ENCODE assay signal across 2 cellular contexts in genomic region chr14:52329678-52330376, GRCh38.
A peak's percentile ranks its signal among the peaks of the same experiment; 100 is the strongest.
TF ChIP-seq lines count a peak whose summit lies in the region.

No MANE protein-coding gene starts in this region.

TF ChIP-seq in IMR-90, 13 proteins besides CTCF, POLR2A, EP300 and RAD21:
- no peak for TF ChIP-seq SMC3 (IDR thresholded peaks at IDR 0.05; ENCODE audit: low read depth, low read length)
- no peak for TF ChIP-seq RCOR1 (IDR thresholded peaks at IDR 0.05; ENCODE audit: insufficient replicate concordance, low read length)
TF ChIP-seq in IMR-90: peak in this region for 0.

TF ChIP-seq in GM12878, 131 proteins besides CTCF, POLR2A, EP300 and RAD21:
- TF ChIP-seq SIN3A (IDR thresholded peaks at IDR 0.05; ENCODE audit: low read depth, low read length) (no peak), CBX3 (IDR thresholded peaks at IDR 0.05; ENCODE audit: borderline replicate concordance, low read depth) (no peak), IRF3 (IDR thresholded peaks at IDR 0.05) (no peak), ATF2 (IDR thresholded peaks at IDR 0.05; ENCODE audit: low read length) (peak; percentile 37; the same call in 1 of the 2 replicates), NFIC (IDR thresholded peaks at IDR 0.05; ENCODE audit: low read depth, low read length) (peak; percentile 57; the same call in 1 of the 2 replicates), POLR2AphosphoS5 (IDR thresholded peaks at IDR 0.05; ENCODE audit: low read length) (no peak), CHD1 (IDR thresholded peaks at IDR 0.05; ENCODE audit: low read depth, low read length) (no peak), HDAC2 (IDR thresholded peaks at IDR 0.05) (no peak), TARDBP (IDR thresholded peaks at IDR 0.05; ENCODE audit: borderline replicate concordance) (no peak), MTA2 (IDR thresholded peaks at IDR 0.05; ENCODE audit: low read depth) (no peak), WRNIP1 (IDR thresholded peaks at IDR 0.05; ENCODE audit: borderline replicate concordance, low read depth, low read length) (no peak), MTA3 (IDR thresholded peaks at IDR 0.05; ENCODE audit: borderline replicate concordance, low read length) (0 out of 2 replicates have a peak, but pooled peaks have one; percentile 44), CBFB (IDR thresholded peaks at IDR 0.05; ENCODE audit: low read depth) (no peak), HDAC6 (IDR thresholded peaks at IDR 0.05; ENCODE audit: unreplicated experiment) (no peak), ATF7 (IDR thresholded peaks at IDR 0.05; ENCODE audit: low read depth) (no peak), CBX5 (IDR thresholded peaks at IDR 0.05; ENCODE audit: low read depth) (no peak), BACH1 (IDR thresholded peaks at IDR 0.05; ENCODE audit: borderline replicate concordance) (no peak), RFX5 (IDR thresholded peaks at IDR 0.05; ENCODE audit: low read depth, low read length) (no peak), ETV6 (conservative IDR thresholded peaks at IDR 0.05 in 1 of 2, IDR thresholded peaks at IDR 0.05 in 1 of 2; ENCODE audit: borderline replicate concordance in 1 of 2, low read depth in 1 of 2) (no peak), RUNX3 (IDR thresholded peaks at IDR 0.05; ENCODE audit: low read length) (peak; percentile 54), E4F1 (IDR thresholded peaks at IDR 0.05; ENCODE audit: borderline replicate concordance, partially characterized antibody) (no peak), FOXM1 (IDR thresholded peaks at IDR 0.05; ENCODE audit: low read depth, low read length) (peak; percentile 60; the same call in 1 of the 2 replicates), KLF5 (IDR thresholded peaks at IDR 0.05; ENCODE audit: partially characterized antibody) (no peak), ZNF217 (IDR thresholded peaks at IDR 0.05) (no peak), BMI1 (IDR thresholded peaks at IDR 0.05; ENCODE audit: borderline replicate concordance) (no peak), RELB (IDR thresholded peaks at IDR 0.05; ENCODE audit: low read depth) (no peak), TCF7 (IDR thresholded peaks at IDR 0.05; ENCODE audit: borderline replicate concordance) (no peak), BCL3 (IDR thresholded peaks at IDR 0.05; ENCODE audit: borderline replicate concordance, insufficient read depth, low read depth, low read length, poor library complexity, severe bottlenecking) (no peak), LARP7 (IDR thresholded peaks at IDR 0.05) (no peak), JUNB (IDR thresholded peaks at IDR 0.05) (peak; percentile 75), ZBTB33 (IDR thresholded peaks at IDR 0.05) (no peak), MYC (IDR thresholded peaks at IDR 0.05; ENCODE audit: insufficient read depth, insufficient read length, insufficient replicate concordance, low read length, severe bottlenecking) (no peak), TCF3 (IDR thresholded peaks at IDR 0.05; ENCODE audit: borderline replicate concordance, insufficient read depth, low read depth, low read length) (no peak), CUX1 (IDR thresholded peaks at IDR 0.05; ENCODE audit: insufficient replicate concordance, low read depth, low read length) (no peak), ASH2L (IDR thresholded peaks at IDR 0.05; ENCODE audit: borderline replicate concordance, low read depth) (no peak), BCLAF1 (IDR thresholded peaks at IDR 0.05) (no peak), EED (IDR thresholded peaks at IDR 0.05; ENCODE audit: low read depth) (0 out of 2 replicates have a peak, but pooled peaks have one; percentile 33)
